In the genomic region with DNA sequence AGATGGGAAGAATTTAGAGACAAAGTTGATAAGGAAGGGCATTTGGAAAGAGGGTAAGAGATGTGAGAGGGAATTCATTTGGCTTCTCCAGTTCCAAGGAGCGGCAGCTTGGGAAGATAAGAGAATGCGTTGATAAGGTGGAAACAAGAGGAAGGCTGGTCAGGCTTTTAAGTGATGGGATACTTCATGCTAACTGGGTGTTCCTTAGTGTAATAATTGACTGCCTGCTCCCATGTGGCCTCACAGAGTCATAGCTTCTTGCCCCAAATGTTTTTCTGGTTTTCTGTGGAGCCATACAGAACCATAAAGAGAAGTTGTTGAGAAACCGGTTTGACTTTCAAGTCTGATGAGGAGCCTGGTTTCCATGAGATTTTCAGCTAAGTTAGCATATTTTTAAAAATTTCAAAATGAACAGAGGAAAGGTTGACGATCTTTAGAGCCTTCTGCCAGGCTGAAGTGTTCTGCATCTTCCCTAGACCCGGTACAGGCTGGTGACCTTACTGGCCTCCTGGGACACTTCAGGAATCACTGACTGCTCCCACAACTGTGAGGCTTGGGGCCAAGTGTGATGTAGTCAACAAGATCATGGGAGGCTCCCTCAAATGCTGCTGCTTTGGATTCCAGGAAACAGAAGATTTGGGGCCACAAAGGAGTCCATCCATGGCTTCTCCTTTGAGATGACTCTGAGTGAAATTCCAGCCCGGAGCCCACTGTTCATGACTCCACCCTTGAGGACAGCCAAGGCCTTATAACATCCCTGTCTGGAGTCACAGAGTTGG, we compare ENCODE assay signal across 1 cellular context.
TF ChIP-seq lines count a peak whose summit lies in the region.

No MANE protein-coding gene starts in this region.

TF ChIP-seq in K562, 482 proteins besides CTCF, POLR2A, EP300 and RAD21 (continued from another document):
- TF ChIP-seq, protein P1, sequence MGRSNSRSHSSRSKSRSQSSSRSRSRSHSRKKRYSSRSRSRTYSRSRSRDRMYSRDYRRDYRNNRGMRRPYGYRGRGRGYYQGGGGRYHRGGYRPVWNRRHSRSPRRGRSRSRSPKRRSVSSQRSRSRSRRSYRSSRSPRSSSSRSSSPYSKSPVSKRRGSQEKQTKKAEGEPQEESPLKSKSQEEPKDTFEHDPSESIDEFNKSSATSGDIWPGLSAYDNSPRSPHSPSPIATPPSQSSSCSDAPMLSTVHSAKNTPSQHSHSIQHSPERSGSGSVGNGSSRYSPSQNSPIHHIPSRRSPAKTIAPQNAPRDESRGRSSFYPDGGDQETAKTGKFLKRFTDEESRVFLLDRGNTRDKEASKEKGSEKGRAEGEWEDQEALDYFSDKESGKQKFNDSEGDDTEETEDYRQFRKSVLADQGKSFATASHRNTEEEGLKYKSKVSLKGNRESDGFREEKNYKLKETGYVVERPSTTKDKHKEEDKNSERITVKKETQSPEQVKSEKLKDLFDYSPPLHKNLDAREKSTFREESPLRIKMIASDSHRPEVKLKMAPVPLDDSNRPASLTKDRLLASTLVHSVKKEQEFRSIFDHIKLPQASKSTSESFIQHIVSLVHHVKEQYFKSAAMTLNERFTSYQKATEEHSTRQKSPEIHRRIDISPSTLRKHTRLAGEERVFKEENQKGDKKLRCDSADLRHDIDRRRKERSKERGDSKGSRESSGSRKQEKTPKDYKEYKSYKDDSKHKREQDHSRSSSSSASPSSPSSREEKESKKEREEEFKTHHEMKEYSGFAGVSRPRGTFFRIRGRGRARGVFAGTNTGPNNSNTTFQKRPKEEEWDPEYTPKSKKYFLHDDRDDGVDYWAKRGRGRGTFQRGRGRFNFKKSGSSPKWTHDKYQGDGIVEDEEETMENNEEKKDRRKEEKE (IDR thresholded peaks at IDR 0.05; ENCODE audit: borderline replicate concordance in 1 of 2, control insufficient read depth in 1 of 2, low read depth in 2 of 2, low read length in 1 of 2) = no peak
- peak; percentile 53; the same call in 1 of the 2 replicates for TF ChIP-seq C11orf30 (IDR thresholded peaks at IDR 0.05; ENCODE audit: low read depth)
- TF ChIP-seq HLTF (IDR thresholded peaks at IDR 0.05) = no peak
- no peak for TF ChIP-seq ZNF175 (CRISPR knock-in tag; IDR thresholded peaks at IDR 0.05; ENCODE audit: low read depth)
- TF ChIP-seq FOXK2 (conservative IDR thresholded peaks at IDR 0.05 in 1 of 2, IDR thresholded peaks at IDR 0.05 in 1 of 2; ENCODE audit: low read depth in 2 of 2) = no peak
- no peak for TF ChIP-seq ZNF184 (CRISPR knock-in tag; IDR thresholded peaks at IDR 0.05)
- peak; percentile 46 for TF ChIP-seq MAFG (tag; conservative IDR thresholded peaks at IDR 0.05)
- TF ChIP-seq RCOR1 (IDR thresholded peaks at IDR 0.05; ENCODE audit: borderline replicate concordance in 1 of 2, low read depth in 2 of 2, low read length in 2 of 2) = no peak
- no peak for TF ChIP-seq STAT5B (CRISPR knock-in tag; IDR thresholded peaks at IDR 0.05)
- TF ChIP-seq ZNF316 (IDR thresholded peaks at IDR 0.05) = peak; percentile 50
- no peak for TF ChIP-seq BMI1 (IDR thresholded peaks at IDR 0.05; ENCODE audit: low read length)
- no peak for TF ChIP-seq ARHGAP35 (IDR thresholded peaks at IDR 0.05; ENCODE audit: partially characterized antibody)
- TF ChIP-seq KDM1A (IDR thresholded peaks at IDR 0.05) = no peak
- no peak for TF ChIP-seq ZNF384 (IDR thresholded peaks at IDR 0.05; ENCODE audit: low read depth, low read length)
